Comparison of ENCODE assay signal across 22 cellular contexts in genomic region chr14:103161054-103161397, GRCh38. TPM values are rescaled to one million over a fixed set of nuclear protein-coding genes. Genes with fewer than 3 reads are reported as not detected.
DNase-seq lines count a peak whose midpoint lies in the region; ATAC-seq and TF ChIP-seq lines count a peak whose summit lies in the region.
"Had no signal": no experiment of that assay in that cellular context is flagged by ENCODE, and none has a peak within 500 bp of the region (broad histone marks: within the 10 kb centered on the region; RNA-seq: fewer than 3 reads in every experiment).

No MANE protein-coding gene starts in this region.

- H3K9ac ChIP-seq in HCT116 (ENCODE audit: low read length) = 0 out of 2 replicates have a peak overlapping the region, but pooled peaks have one; percentile 10
- no peak overlapping the region for H3K9ac ChIP-seq in mesendoderm (ENCODE audit: low read length)

- H3K9me3 ChIP-seq in HCT116 (ENCODE audit: control insufficient read depth in 1 of 2, insufficient read depth in 1 of 2, low read depth in 1 of 2, low read length in 2 of 2) = no peaks in the 10 kb centered on the region
- H3K9me3 ChIP-seq in T-helper 17 cell (ENCODE audit: control insufficient read depth, low read length, poor library complexity, severe bottlenecking) = no peaks in the 10 kb centered on the region
- H3K9me3 ChIP-seq: ascending aorta had no signal

- H3K27me3 ChIP-seq in HCT116 (ENCODE audit: insufficient read depth, low read length) (no peaks in the 10 kb centered on the region), mesendoderm (ENCODE audit: insufficient read depth, low read length, poor library complexity) (no peaks in the 10 kb centered on the region)
- H3K27me3 ChIP-seq: ascending aorta, hepatocyte had no signal

- H3K9me2 ChIP-seq in HCT116 (ENCODE audit: insufficient read depth) = no peaks in the 10 kb centered on the region

- DNase-seq in AG10803 (ENCODE audit: low read depth) (peak; percentile 76), HCT116 (ENCODE audit: low read depth, low spot score) (no peak), choroid plexus epithelial cell (ENCODE audit: low read depth) (peak; percentile 18), mesendoderm (peak; percentile 40), posterior vena cava (ENCODE audit: low spot score) (no peak), T-helper 17 cell (no peak), cardiac septum (ENCODE audit: low spot score) (no peak)
- no peak for DNase-seq in activated T-cell treated with anti-CD3 and anti-CD28 coated beads, Interleukin-2, amount 50 U/mL, for 4 hours
- DNase-seq: activated CD4-positive, alpha-beta T cell treated with anti-CD3 and anti-CD28 coated beads, Interleukin-2, amount 10 ng/mL, durations not matched to agents 7 days and 5 days; activated gamma-delta T cell treated with Interleukin-2 at 50 U/mL for 16 hours; natural killer cell; NCI-H1105 treated with DMSO at 0.1 percent for 48 hours; NCI-H2081 treated with DMSO at 0.1 percent for 48 hours; NCI-H510A; SHP77; stimulated activated CD4-positive, alpha-beta T cell treated with anti-CD3 and anti-CD28 coated beads, Interleukin-4, amount 100 ng/mL, for 4 hours had no signal

- no peaks in the 10 kb centered on the region for H3K9me3 Mint-ChIP-seq in activated T-cell treated with anti-CD3 and anti-CD28 coated beads, Interleukin-2, amount 50 U/mL, for 4 hours
- H3K9me3 Mint-ChIP-seq: activated CD4-positive, alpha-beta T cell treated with anti-CD3 and anti-CD28 coated beads, Interleukin-2, amount 10 ng/mL, durations not matched to agents 7 days and 5 days; natural killer cell; T-helper 1 cell treated with Interleukin-12 subunit alpha and Interleukin-12 subunit beta and Interleukin-4 antibody, amounts not matched to agents 30 μg/mL and 1 μg/mL, for 36 hours had no signal

- H3K27ac ChIP-seq in HCT116 (ENCODE audit: low read depth, low read length) (0 out of 2 replicates have a peak overlapping the region, but pooled peaks have one; percentile 13), mesendoderm (ENCODE audit: low read depth, low read length) (no peak overlapping the region)
- H3K27ac ChIP-seq: ascending aorta, hepatocyte had no signal

- H4K20me1 ChIP-seq in HCT116 (ENCODE audit: insufficient read depth) = no peaks in the 10 kb centered on the region

- H4K5ac ChIP-seq in mesendoderm (ENCODE audit: low read length) = no peak overlapping the region

- H3K56ac ChIP-seq in mesendoderm (ENCODE audit: low read length) = no peak overlapping the region

- no peak overlapping the region for H3K18ac ChIP-seq in mesendoderm (ENCODE audit: low read length)

- H2BK15ac ChIP-seq in mesendoderm (replicated peaks; ENCODE audit: low read depth) = no peak overlapping the region

- no peak overlapping the region for H3K4ac ChIP-seq in mesendoderm (ENCODE audit: low read depth, low read length)

- no peak overlapping the region for H2BK120ac ChIP-seq in mesendoderm (ENCODE audit: low read depth, low read length)

- H3K36me3 Mint-ChIP-seq in T-helper 17 cell (ENCODE audit: low read depth) = no peaks in the 10 kb centered on the region
- no peaks in the 10 kb centered on the region for H3K36me3 Mint-ChIP-seq in activated T-cell treated with anti-CD3 and anti-CD28 coated beads, Interleukin-2, amount 50 U/mL, for 4 hours (ENCODE audit: insufficient read depth)
- H3K36me3 Mint-ChIP-seq: memory B cell, natural killer cell had no signal

- intact Hi-C loops in HCT116 (cut with micrococcal nuclease) = no loop called here
- intact Hi-C loops in posterior vena cava (cut with DNase I) = no loop called here
- intact Hi-C loops in cardiac septum (cut with DNase I) = no loop called here

- no TSS peak for BruUV-seq in HCT116 (replicated peaks; lab: Mats Ljungman, UMichigan)

- H3K36me3 ChIP-seq in HCT116 (ENCODE audit: control insufficient read depth in 1 of 2, insufficient read depth in 2 of 2, low read length in 2 of 2) = no peaks in the 10 kb centered on the region
- H3K36me3 ChIP-seq in mesendoderm (ENCODE audit: control insufficient read depth, insufficient read depth, low read length) = no peaks in the 10 kb centered on the region
- H3K36me3 ChIP-seq: ascending aorta had no signal

- H4K8ac ChIP-seq in mesendoderm (ENCODE audit: low read depth, low read length) = no peak overlapping the region

- TF ChIP-seq RAD21 in HCT116 (IDR thresholded peaks at IDR 0.05; ENCODE audit: low read depth) = no peak

- POLR2A ChIA-PET in HCT116 (lab: Charles Lee) = no interaction called here

- H3K79me1 ChIP-seq in mesendoderm (ENCODE audit: low read length) = no peaks in the 10 kb centered on the region

- H3K4me1 Mint-ChIP-seq in T-helper 17 cell = peaks cover 2% of the 10 kb centered on the region
- H3K4me1 Mint-ChIP-seq in activated T-cell treated with anti-CD3 and anti-CD28 coated beads, Interleukin-2, amount 50 U/mL, for 4 hours (ENCODE audit: low read depth) = peaks cover 3% of the 10 kb centered on the region
- H3K4me1 Mint-ChIP-seq: activated CD4-positive, alpha-beta T cell treated with anti-CD3 and anti-CD28 coated beads, Interleukin-2, amount 10 ng/mL, durations not matched to agents 7 days and 5 days; natural killer cell had no signal

- peak; percentile 85 for ATAC-seq in HCT116
- no peak for ATAC-seq in T-helper 17 cell
- ATAC-seq in activated T-cell treated with anti-CD3 and anti-CD28 coated beads, Interleukin-2, amount 50 U/mL, for 4 hours = no peak
- ATAC-seq: GM23338, natural killer cell had no signal

- WGBS in mesendoderm (ENCODE audit: extremely low coverage, insufficient coverage, low lambda C conversion rate) = no CpG with 5 or more reads among the region's 4 CpGs

- no peak overlapping the region for H3K27ac Mint-ChIP-seq in T-helper 17 cell
- H3K27ac Mint-ChIP-seq: activated CD4-positive, alpha-beta T cell treated with anti-CD3 and anti-CD28 coated beads, Interleukin-2, amount 10 ng/mL, durations not matched to agents 7 days and 5 days; GM23338; memory B cell; natural killer cell; T-helper 1 cell treated with Interleukin-12 subunit alpha and Interleukin-12 subunit beta and Interleukin-4 antibody, amounts not matched to agents 30 μg/mL and 1 μg/mL, for 36 hours had no signal

- CTCF ChIA-PET in HCT116 (lab: Charles Lee) = no interaction called here

- no peak overlapping the region for H2AK5ac ChIP-seq in mesendoderm (ENCODE audit: low read length)

- H3K23ac ChIP-seq in mesendoderm (ENCODE audit: low read length) = no peak overlapping the region

- RAD21 ChIA-PET in HCT116 (lab: Charles Lee; ENCODE audit: low non-redundant PET in 1 of 2, low total read pairs in 2 of 2, uncharacterized antibody in 2 of 2, unreplicated experiment in 2 of 2) = no interaction called here

- TF ChIP-seq POLR2A in HCT116 (IDR thresholded peaks at IDR 0.05; ENCODE audit: borderline replicate concordance, extremely low read depth, insufficient read depth, insufficient read length) = no peak

- H3K4me1 ChIP-seq in HCT116 (ENCODE audit: control insufficient read depth in 1 of 2, insufficient read depth in 2 of 2, low read length in 2 of 2) (peaks cover 13 to 23% of the 10 kb centered on the region in 2 experiments), mesendoderm (ENCODE audit: control insufficient read depth, low read depth, low read length) (no peaks in the 10 kb centered on the region)
- H3K4me1 ChIP-seq: ascending aorta had no signal

- H2AFZ ChIP-seq in HCT116 (ENCODE audit: low read depth, low read length, poor library complexity, severe bottlenecking) = peak overlapping the region; percentile 57
- H2AFZ ChIP-seq: GM23338, hepatocyte had no signal

- H3K79me2 ChIP-seq in HCT116 (ENCODE audit: insufficient read depth, low read length) (no peaks in the 10 kb centered on the region), mesendoderm (ENCODE audit: control insufficient read depth, insufficient read depth, low read length) (no peaks in the 10 kb centered on the region)
- H3K79me2 ChIP-seq: hepatocyte had no signal

- H3K4me2 ChIP-seq in HCT116 (ENCODE audit: low read length) (peak overlapping the region; percentile 66), mesendoderm (ENCODE audit: low read length) (no peak overlapping the region)
- H3K4me2 ChIP-seq: GM23338, hepatocyte, smooth muscle cell had no signal

- H3K4me3 ChIP-seq in AG10803 (ENCODE audit: low read length) = no peak overlapping the region
- H3K4me3 ChIP-seq in HCT116 (replicated peaks in 1 of 2; ENCODE audit: low read depth in 1 of 2, low read length in 2 of 2) = peak overlapping the region in 1 of 2 experiments; percentile 26; a peak in 2 of 4 replicates
- no peak overlapping the region for H3K4me3 ChIP-seq in choroid plexus epithelial cell (ENCODE audit: low read depth, low read length)
- H3K4me3 ChIP-seq in mesendoderm (ENCODE audit: low read length) = no peak overlapping the region
- H3K4me3 ChIP-seq: ascending aorta, GM23338, hepatocyte, smooth muscle cell had no signal

- TF ChIP-seq CTCF in AG10803 (conservative IDR thresholded peaks at IDR 0.05; ENCODE audit: low read length) = no peak
- no peak for TF ChIP-seq CTCF in HCT116 (IDR thresholded peaks at IDR 0.05 in 2 of 3, conservative IDR thresholded peaks at IDR 0.05 in 1 of 3; ENCODE audit: borderline replicate concordance in 1 of 3, insufficient read depth in 1 of 3, low read depth in 2 of 3, low read length in 2 of 3)
- TF ChIP-seq CTCF in choroid plexus epithelial cell (conservative IDR thresholded peaks at IDR 0.05; ENCODE audit: low read depth, low read length) = no peak

- peaks cover 34% of the 10 kb centered on the region for H3K27me3 Mint-ChIP-seq in T-helper 17 cell
- H3K27me3 Mint-ChIP-seq in activated T-cell treated with anti-CD3 and anti-CD28 coated beads, Interleukin-2, amount 50 U/mL, for 4 hours (ENCODE audit: low read depth) = peaks cover 6% of the 10 kb centered on the region
- H3K27me3 Mint-ChIP-seq: activated CD4-positive, alpha-beta T cell treated with anti-CD3 and anti-CD28 coated beads, Interleukin-2, amount 10 ng/mL, durations not matched to agents 7 days and 5 days had no signal

- no peak overlapping the region for H2BK5ac ChIP-seq in mesendoderm (ENCODE audit: low read length)

- no peak overlapping the region for H3K4me3 Mint-ChIP-seq in T-helper 17 cell
- H3K4me3 Mint-ChIP-seq in activated T-cell treated with anti-CD3 and anti-CD28 coated beads, Interleukin-2, amount 50 U/mL, for 4 hours = no peak overlapping the region
- H3K4me3 Mint-ChIP-seq: activated CD4-positive, alpha-beta T cell treated with anti-CD3 and anti-CD28 coated beads, Interleukin-2, amount 10 ng/mL, durations not matched to agents 7 days and 5 days; GM23338; memory B cell; natural killer cell; T-helper 1 cell treated with Interleukin-12 subunit alpha and Interleukin-12 subunit beta and Interleukin-4 antibody, amounts not matched to agents 30 μg/mL and 1 μg/mL, for 36 hours had no signal

TF ChIP-seq in HCT116, 20 proteins besides CTCF, POLR2A, EP300 and RAD21 (continues in another document):
- TF ChIP-seq EZH2 (IDR thresholded peaks at IDR 0.05) (no peak), ELF1 (IDR thresholded peaks at IDR 0.05; ENCODE audit: borderline replicate concordance, low read depth) (no peak)

RNA-seq across cellular contexts. Expression of gene TNFAIP2, which starts 37.8 kb away (rescaled TPM):
- 74.8 TPM for total RNA-seq in HCT116 (2021; ENCODE audit: unreplicated experiment)
- polyA plus RNA-seq in HCT116 (2012) = 49.6 and 52.9 TPM in 2 replicates
- 30.9 TPM for polyA plus RNA-seq in mesendoderm (2013, experiment 1 of 2)
- 29.3 TPM for polyA plus RNA-seq in mesendoderm (2013, experiment 2 of 2)
- total RNA-seq in posterior vena cava = 100 to 1,000 TPM in 1 of 2 donors, 10 to 100 TPM in 1; 71.4 to 112 TPM
- 10 to 100 TPM in 1 of 2 donors, 1 to 10 TPM in 1; 6.3 to 20.6 TPM for total RNA-seq in T-helper 17 cell
- total RNA-seq in activated T-cell treated with anti-CD3 and anti-CD28 coated beads, Interleukin-2, amount 50 U/mL, for 4 hours = 10 to 100 TPM in 1 of 3 donors, 1 to 10 TPM in 2; 1.4 to 10.4 (median 6.4) TPM
- 31.3 TPM for total RNA-seq in cardiac septum

Comparison
In these comparisons a context has a peak if more than half of its experiments do, and no peak if none do; other contexts are left out.
1. DNase-seq: peak in AG10803 (single experiment), choroid plexus epithelial cell (single experiment) and mesendoderm (single experiment); none in HCT116 (single experiment), posterior vena cava (single experiment), T-helper 17 cell (0 of 3), activated T-cell treated with anti-CD3 and anti-CD28 coated beads, Interleukin-2, amount 50 U/mL, for 4 hours (single experiment) and cardiac septum (single experiment).